15 cellular contexts compared by ENCODE assay signal in the genomic region with DNA sequence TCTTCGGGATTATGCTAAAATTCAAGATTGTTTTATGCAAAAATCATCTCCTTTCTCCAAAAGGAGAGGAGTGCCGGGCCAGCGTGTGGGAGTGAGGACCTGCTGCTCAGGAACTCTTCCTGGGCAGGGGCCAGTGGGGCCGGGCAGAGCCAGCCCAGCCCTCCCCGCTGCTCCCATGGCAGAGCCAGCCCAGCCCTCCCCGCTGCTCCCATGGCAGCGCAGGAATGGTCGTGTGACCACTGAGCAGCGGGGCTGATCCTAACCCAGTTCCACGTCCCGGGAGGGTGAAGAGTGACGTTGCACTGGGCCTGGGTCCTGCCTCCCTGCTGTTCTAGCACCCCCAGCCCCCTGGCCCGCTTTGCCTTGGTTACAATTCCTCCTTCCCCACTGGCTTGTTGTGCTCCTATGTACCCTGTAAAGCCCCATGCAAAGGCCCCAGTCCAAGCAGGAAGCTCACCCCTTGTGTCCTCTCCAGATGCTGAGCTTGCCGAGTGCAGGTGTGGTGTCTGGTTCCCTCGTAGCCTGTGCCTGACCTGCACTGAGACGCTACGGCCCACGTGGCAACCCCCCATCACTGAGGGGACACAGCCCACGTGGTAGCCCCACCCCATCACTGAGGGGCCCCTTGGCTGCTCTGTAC. TPM values are rescaled to one million over a fixed set of nuclear protein-coding genes. Genes with fewer than 3 reads are reported as not detected.
DNase-seq lines count a peak whose midpoint lies in the region; ATAC-seq, FAIRE-seq and TF ChIP-seq lines count a peak whose summit lies in the region.
"Had no signal": no experiment of that assay in that cellular context is flagged by ENCODE, and none has a peak within 500 bp of the region (broad histone marks: within the 10 kb centered on the region; RNA-seq: fewer than 3 reads in every experiment).

No MANE protein-coding gene starts in this region.

- intact Hi-C loops in colonic mucosa (cut with DNase I) = no loop called here

- H3K14ac ChIP-seq in neuronal stem cell (ENCODE audit: low read length) = peak overlapping the region; percentile 56

- H4K8ac ChIP-seq in neuronal stem cell (ENCODE audit: low read depth, low read length) = no peak overlapping the region

- no peaks in the 10 kb centered on the region for H3K9me3 ChIP-seq in colonic mucosa
- H3K9me3 ChIP-seq in neuronal stem cell (replicated peaks in 1 of 2; ENCODE audit: control insufficient read depth in 2 of 2, insufficient read depth in 1 of 2, low read depth in 1 of 2, low read length in 2 of 2) = no peaks in the 10 kb centered on the region
- H3K9me3 ChIP-seq: gastroesophageal sphincter had no signal

- no peak for ATAC-seq in GM18909 (IDR thresholded peaks at IDR 0.05; ENCODE audit: poor library complexity, unreplicated experiment)
- ATAC-seq: gastroesophageal sphincter had no signal

- H3K27ac ChIP-seq in colonic mucosa (peak overlapping the region; percentile 86), neuronal stem cell (replicated peaks; ENCODE audit: low read length) (no peak overlapping the region)
- H3K27ac ChIP-seq: C4-2B, gastroesophageal sphincter, SK-N-MC had no signal

- H3K4ac ChIP-seq in neuronal stem cell (ENCODE audit: low read length) = no peak overlapping the region

- H2BK5ac ChIP-seq in neuronal stem cell (ENCODE audit: low read length) = peak overlapping the region; percentile 66

- H3K27me3 ChIP-seq in colonic mucosa (no peaks in the 10 kb centered on the region), neuronal stem cell (ENCODE audit: control insufficient read depth in 3 of 3, insufficient read depth in 3 of 3, low read depth in 1 of 3, low read length in 3 of 3) (no peaks in the 10 kb centered on the region)

- no peak overlapping the region for H2AFZ ChIP-seq in neuronal stem cell (ENCODE audit: low read length)

- H2BK15ac ChIP-seq in neuronal stem cell (ENCODE audit: low read length) = peak overlapping the region; percentile 11

- H3K79me1 ChIP-seq in neuronal stem cell (ENCODE audit: low read depth, low read length) = peaks cover 3% of the 10 kb centered on the region

- H3K18ac ChIP-seq in neuronal stem cell (ENCODE audit: low read length) = peak overlapping the region; percentile 64

- H2AK5ac ChIP-seq in neuronal stem cell (ENCODE audit: low read depth, low read length) = peak overlapping the region; percentile 84

- no peak overlapping the region for H3K4me2 ChIP-seq in neuronal stem cell (ENCODE audit: insufficient read depth, low read length, poor library complexity, severe bottlenecking)

- peak overlapping the region; percentile 10 for H3K4me3 ChIP-seq in colonic mucosa
- no peak overlapping the region for H3K4me3 ChIP-seq in neuronal stem cell (ENCODE audit: low read length in 2 of 2)
- H3K4me3 ChIP-seq: gastroesophageal sphincter, SK-N-MC had no signal

- no CpG with 5 or more reads among the region's 19 CpGs for WGBS in neuronal stem cell (ENCODE audit: extremely low coverage in 2 of 2, insufficient read length in 2 of 2, insufficient replicate concordance in 1 of 2), 2 donors

- H3K4me1 ChIP-seq in colonic mucosa (peaks cover 8% of the 10 kb centered on the region), neuronal stem cell (ENCODE audit: control insufficient read depth in 2 of 2, insufficient read depth in 1 of 2, low read depth in 1 of 2, low read length in 2 of 2) (peaks cover 0 to 4% of the 10 kb centered on the region in 2 donors)
- H3K4me1 ChIP-seq: gastroesophageal sphincter had no signal

- H2BK12ac ChIP-seq in neuronal stem cell (ENCODE audit: low read length) = peak overlapping the region; percentile 58

- TF ChIP-seq CTCF in D721Med (IDR thresholded peaks at IDR 0.05; ENCODE audit: insufficient read depth, missing control alignments) (no peak), colonic mucosa (IDR thresholded peaks at IDR 0.05) (no peak)

- FAIRE-seq in D721Med (lab: Jason Lieb, UNC) (no peak), GM19239 (lab: Jason Lieb, UNC) (no peak)
- FAIRE-seq: endothelial cell of umbilical vein had no signal

- no peak overlapping the region for H4K91ac ChIP-seq in neuronal stem cell (ENCODE audit: low read depth, low read length, poor library complexity)

- no peaks in the 10 kb centered on the region for H3K36me3 ChIP-seq in colonic mucosa
- no peaks in the 10 kb centered on the region for H3K36me3 ChIP-seq in neuronal stem cell (replicated peaks in 1 of 2; ENCODE audit: control insufficient read depth in 2 of 2, insufficient read depth in 2 of 2, low read length in 2 of 2)
- H3K36me3 ChIP-seq: gastroesophageal sphincter had no signal

- H2BK120ac ChIP-seq in neuronal stem cell (ENCODE audit: low read depth, low read length) = no peak overlapping the region

- H3K23ac ChIP-seq in neuronal stem cell (ENCODE audit: low read depth, low read length, poor library complexity) = peak overlapping the region; percentile 80

- peak; percentile 23 for DNase-seq in D721Med (ENCODE audit: insufficient read length, low spot score)
- DNase-seq in GM19239 (ENCODE audit: insufficient read length, low spot score) = peak; percentile 1
- peak; percentile 67 for DNase-seq in colonic mucosa
- DNase-seq in neuronal stem cell (ENCODE audit: low spot score) = no peak
- DNase-seq in NCI-H1417 treated with DMSO at 0.1 percent for 48 hours (lab: John Stamatoyannopoulos, UW) = no peak
- DNase-seq in ecto neural progenitor cell (ENCODE audit: low spot score) = no peak
- DNase-seq: central memory CD4-positive, alpha-beta T cell; GOT3; immature natural killer cell had no signal

- H3K9ac ChIP-seq in colonic mucosa (ENCODE audit: low read depth in 2 of 2, low read length in 2 of 2) = peak overlapping the region; percentile 56 to 80
- H3K9ac ChIP-seq in neuronal stem cell (ENCODE audit: low read depth, low read length, poor library complexity) = peak overlapping the region; percentile 21

RNA-seq across cellular contexts. Expression of gene NEU4, which starts 11.4 kb away (rescaled TPM):
- total RNA-seq in colonic mucosa = 10 to 100 TPM; 36.9 to 84.5 TPM
- 0.45 TPM for polyA plus RNA-seq in neuronal stem cell (2013, experiment 1 of 2)
- 0.37 TPM for polyA plus RNA-seq in neuronal stem cell (2013, experiment 2 of 2)
- total RNA-seq: endothelial cell of umbilical vein, osteocyte had no signal
- polyA plus RNA-seq: endothelial cell of umbilical vein, immature natural killer cell had no signal

RNA-seq across cellular contexts. Expression of gene GAL3ST2, which starts 20.9 kb away (rescaled TPM):
- total RNA-seq in colonic mucosa = 10 to 100 TPM; 34.2 to 70.2 TPM
- polyA plus RNA-seq in neuronal stem cell (2013, experiment 1 of 2) = 0.45 TPM
- polyA plus RNA-seq in neuronal stem cell (2013, experiment 2 of 2) = 0.47 TPM
- total RNA-seq: endothelial cell of umbilical vein had no signal
- polyA plus RNA-seq: endothelial cell of umbilical vein, immature natural killer cell had no signal

Comparison
In these comparisons a context has a peak if more than half of its experiments do, and no peak if none do; other contexts are left out.
1. DNase-seq: peak in D721Med (single experiment), GM19239 (single experiment) and colonic mucosa (single experiment); none in neuronal stem cell (single experiment), NCI-H1417 treated with DMSO at 0.1 percent for 48 hours (single experiment) and ecto neural progenitor cell (single experiment).